20 cellular contexts compared by ENCODE assay signal in genomic region chr15:52976050-52976449, GRCh38.
DNase-seq lines count a peak whose midpoint lies in the region; ATAC-seq and TF ChIP-seq lines count a peak whose summit lies in the region.
"Had no signal": no experiment of that assay in that cellular context is flagged by ENCODE, and none has a peak within 500 bp of the region (broad histone marks: within the 10 kb centered on the region; RNA-seq: fewer than 3 reads in every experiment).

No MANE protein-coding gene starts in this region.

- TF ChIP-seq RAD21 in Ishikawa (IDR thresholded peaks at IDR 0.05; ENCODE audit: low read depth): no peak

- H3K4me3 ChIP-seq in effector memory CD4-positive, alpha-beta T cell (ENCODE audit: insufficient read depth, low read depth, low read length, poor library complexity, severe bottlenecking): no peak overlapping the region
- H3K4me3 ChIP-seq: A549 had no signal

- H3K36me3 ChIP-seq in effector memory CD4-positive, alpha-beta T cell (ENCODE audit: control insufficient read depth, insufficient read depth, low read length): no peaks in the 10 kb centered on the region

- no peak for TF ChIP-seq EP300 in Ishikawa (IDR thresholded peaks at IDR 0.05; ENCODE audit: borderline replicate concordance)

- no peak overlapping the region for H3K27ac ChIP-seq in effector memory CD4-positive, alpha-beta T cell (ENCODE audit: insufficient read depth, low read length, poor library complexity, severe bottlenecking)
- H3K27ac ChIP-seq: 22Rv1, A549, C4-2B had no signal

- no peaks in the 10 kb centered on the region for H3K27me3 ChIP-seq in effector memory CD4-positive, alpha-beta T cell (replicated peaks; ENCODE audit: control insufficient read depth, insufficient read depth, low read length, poor library complexity, severe bottlenecking)

- H3K4me1 ChIP-seq in effector memory CD4-positive, alpha-beta T cell (ENCODE audit: control insufficient read depth, insufficient read depth, low read length, poor library complexity, severe bottlenecking): no peaks in the 10 kb centered on the region
- H3K4me1 ChIP-seq: A549, Caco-2 had no signal

- DNase-seq in NCI-H2029 (lab: John Stamatoyannopoulos, UW) (peak; percentile 1), NCI-H2029 treated with DMSO at 0.1 percent for 48 hours (lab: John Stamatoyannopoulos, UW) (no peak), NCI-H69 (lab: John Stamatoyannopoulos, UW) (peak; percentile 32), left lobe of liver (ENCODE audit: low spot score) (peak; percentile 76), DMS153 (lab: John Stamatoyannopoulos, UW) (no peak)
- DNase-seq in effector memory CD4-positive, alpha-beta T cell: no peak
- DNase-seq: AML-193; Caco-2; CD4-positive, alpha-beta T cell; DMS79 treated with DMSO at 0.1 percent for 48 hours; GF-D8; GOT3; H7; HFFc6 had no signal

- H3K9me3 ChIP-seq in effector memory CD4-positive, alpha-beta T cell (ENCODE audit: control insufficient read depth, low read length): no peaks in the 10 kb centered on the region
- H3K9me3 ChIP-seq: A549, Caco-2 had no signal

- ATAC-seq in left lobe of liver: peak; percentile 78
- no peak for ATAC-seq in GM21515 (IDR thresholded peaks at IDR 0.05; ENCODE audit: unreplicated experiment)
- ATAC-seq: A549, HCT116 had no signal

TF ChIP-seq in Ishikawa, 13 proteins besides CTCF, POLR2A, EP300 and RAD21:
- TF ChIP-seq TCF12 (IDR thresholded peaks at IDR 0.05; ENCODE audit: low read depth) (no peak), REST (IDR thresholded peaks at IDR 0.05; ENCODE audit: low read depth) (peak; percentile 44; the same call in 1 of the 2 replicates)

Comparison
In these comparisons a context has a peak if more than half of its experiments do, and no peak if none do; other contexts are left out.
1. DNase-seq: peak in NCI-H2029 (single experiment), NCI-H69 (single experiment) and left lobe of liver (single experiment); none in NCI-H2029 treated with DMSO at 0.1 percent for 48 hours (single experiment), DMS153 (single experiment) and effector memory CD4-positive, alpha-beta T cell (0 of 3).